1 cellular context compared by ENCODE assay signal in the genomic region with DNA sequence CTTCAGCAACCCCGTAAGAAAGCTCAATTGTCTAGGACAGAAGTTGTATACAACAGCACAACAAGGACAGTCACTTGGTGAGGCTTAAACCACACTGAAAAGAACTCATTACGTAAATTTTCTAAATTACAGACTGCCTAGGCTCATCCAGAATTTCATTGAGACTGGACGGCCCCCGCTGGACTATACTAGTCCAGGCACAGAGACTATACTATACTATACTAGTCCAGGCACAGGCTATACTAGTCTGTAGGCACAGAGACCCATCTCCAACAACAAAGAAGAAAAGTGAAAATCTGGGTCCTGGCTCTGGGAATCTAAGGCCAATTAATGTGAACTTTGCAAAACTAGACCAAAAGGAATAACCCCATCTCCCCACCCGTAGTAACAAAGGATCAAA.
TF ChIP-seq lines count a peak whose summit lies in the region.

No MANE protein-coding gene starts in this region.

TF ChIP-seq in K562, 482 proteins besides CTCF, POLR2A, EP300 and RAD21 (continues in another document):
- TF ChIP-seq E4F1 (CRISPR knock-in tag; IDR thresholded peaks at IDR 0.05; ENCODE audit: borderline replicate concordance), result no peak
- no peak for TF ChIP-seq JUN (IDR thresholded peaks at IDR 0.05; ENCODE audit: borderline replicate concordance, low read depth, low read length)
- TF ChIP-seq JUN (CRISPR knock-in tag; IDR thresholded peaks at IDR 0.05; ENCODE audit: borderline replicate concordance), result no peak
- TF ChIP-seq FOXO4 (CRISPR knock-in tag; IDR thresholded peaks at IDR 0.05), result no peak
- peak; percentile 93 for TF ChIP-seq HMBOX1 (IDR thresholded peaks at IDR 0.05)
- peak; percentile 23 for TF ChIP-seq PRDM10 (IDR thresholded peaks at IDR 0.05; ENCODE audit: partially characterized antibody)
- no peak for TF ChIP-seq ARID2 (IDR thresholded peaks at IDR 0.05)
- no peak for TF ChIP-seq ZMIZ1 (IDR thresholded peaks at IDR 0.05; ENCODE audit: low read depth in 2 of 2, low read length in 2 of 2)
- TF ChIP-seq NFXL1 (CRISPR knock-in tag; IDR thresholded peaks at IDR 0.05), result no peak
- TF ChIP-seq SUPT5H (IDR thresholded peaks at IDR 0.05), result no peak
- TF ChIP-seq ZKSCAN1 (IDR thresholded peaks at IDR 0.05; ENCODE audit: low read depth, low read length), result no peak
- TF ChIP-seq PHF20 (IDR thresholded peaks at IDR 0.05; ENCODE audit: partially characterized antibody), result no peak
- no peak for TF ChIP-seq POU5F1 (IDR thresholded peaks at IDR 0.05; ENCODE audit: borderline replicate concordance, low read depth, low read length, partially characterized antibody)
- no peak for TF ChIP-seq ZBTB40 (IDR thresholded peaks at IDR 0.05)
- TF ChIP-seq ZBTB40 (CRISPR knock-in tag; IDR thresholded peaks at IDR 0.05), result no peak
